Comparison of ENCODE assay signal across 2 cellular contexts in the genomic region with DNA sequence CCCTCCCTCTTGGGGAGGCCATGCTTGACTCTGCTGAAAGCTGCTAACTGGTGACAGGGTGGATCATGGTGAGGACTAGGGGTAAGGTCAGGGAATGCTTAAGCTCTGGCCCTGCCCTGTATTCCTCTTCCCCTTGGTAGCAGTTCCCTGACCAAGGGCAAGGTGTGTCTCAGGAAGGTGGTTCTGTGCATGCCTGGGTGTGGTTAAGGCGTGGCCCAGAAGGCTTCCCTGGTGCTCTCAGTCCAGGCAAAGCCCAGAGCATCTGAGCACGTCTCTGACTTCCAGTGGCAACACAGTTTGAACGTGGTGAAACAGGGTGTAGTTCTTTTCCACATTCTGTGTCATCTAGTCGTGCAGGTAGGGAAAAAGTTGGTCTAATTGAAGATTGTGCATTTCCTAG.
TF ChIP-seq lines count a peak whose summit lies in the region.

No MANE protein-coding gene starts in this region.

TF ChIP-seq in HepG2, 621 proteins besides CTCF, POLR2A, EP300 and RAD21:
- TF ChIP-seq ZNF546 (CRISPR knock-in tag; conservative IDR thresholded peaks at IDR 0.05) (no peak), RBM22 (optimal IDR thresholded peaks at IDR 0.05; ENCODE audit: low read length) (peak; percentile 24)

TF ChIP-seq in endothelial cell of umbilical vein, 7 proteins besides CTCF, POLR2A, EP300 and RAD21:
- TF ChIP-seq JUN (IDR thresholded peaks at IDR 0.05; ENCODE audit: borderline replicate concordance, insufficient read depth, insufficient read length, low read depth) (no peak), EZH2 (IDR thresholded peaks at IDR 0.05; ENCODE audit: borderline replicate concordance, low read depth, low read length, severe bottlenecking) (no peak), GATA2 (IDR thresholded peaks at IDR 0.05; ENCODE audit: insufficient read depth, insufficient read length, low read depth, low read length) (no peak), FOS (IDR thresholded peaks at IDR 0.05; ENCODE audit: borderline replicate concordance, insufficient read depth, low read length) (no peak), MYC (IDR thresholded peaks at IDR 0.05; ENCODE audit: low read depth, low read length) (no peak), POLR2AphosphoS5 (IDR thresholded peaks at IDR 0.05; ENCODE audit: insufficient read depth, low read depth, low read length) (no peak)
- TF ChIP-seq, protein P1, sequence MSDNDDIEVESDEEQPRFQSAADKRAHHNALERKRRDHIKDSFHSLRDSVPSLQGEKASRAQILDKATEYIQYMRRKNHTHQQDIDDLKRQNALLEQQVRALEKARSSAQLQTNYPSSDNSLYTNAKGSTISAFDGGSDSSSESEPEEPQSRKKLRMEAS (IDR thresholded peaks at IDR 0.05; ENCODE audit: insufficient read depth, insufficient read length) = no peak
